In the genomic region with DNA sequence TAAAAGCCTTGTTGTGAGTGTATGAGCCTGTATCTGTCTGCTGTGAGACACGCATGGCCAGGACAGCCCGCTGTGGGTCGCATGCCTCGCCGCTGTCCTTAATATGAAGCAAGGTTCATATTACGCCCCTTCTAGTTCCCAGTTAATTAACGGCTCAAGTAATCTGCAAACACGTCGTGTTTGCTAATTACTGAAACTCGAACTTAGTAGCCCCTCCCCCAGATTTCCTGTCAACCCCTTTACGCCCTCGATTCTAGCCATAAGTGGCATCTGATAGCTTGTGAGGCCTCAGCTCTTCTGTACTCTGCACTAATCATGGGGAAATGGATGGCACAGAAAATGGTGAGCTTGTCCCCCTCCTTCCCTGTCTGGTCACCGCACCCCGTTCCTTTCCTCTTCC, we compare ENCODE assay signal across 15 cellular contexts.
A peak's percentile ranks its signal among the peaks of the same experiment; 100 is the strongest.
DNase-seq lines count a peak whose midpoint lies in the region; ATAC-seq and TF ChIP-seq lines count a peak whose summit lies in the region.
"Had no signal": no experiment of that assay in that cellular context is flagged by ENCODE, and none has a peak within 500 bp of the region (broad histone marks: within the 10 kb centered on the region; RNA-seq: fewer than 3 reads in every experiment).

No MANE protein-coding gene starts in this region.

- no peaks in the 10 kb centered on the region for H3K27me3 ChIP-seq in CD4-positive, CD25-positive, alpha-beta regulatory T cell (ENCODE audit: control insufficient read depth, insufficient read depth, low read length)
- H3K27me3 ChIP-seq in PC-3 (ENCODE audit: low read length) = no peaks in the 10 kb centered on the region
- no peaks in the 10 kb centered on the region for H3K27me3 ChIP-seq in thyroid gland

- H3K27ac ChIP-seq in CD4-positive, CD25-positive, alpha-beta regulatory T cell (ENCODE audit: insufficient read depth, low read length, poor library complexity, severe bottlenecking) = no peak overlapping the region
- H3K27ac ChIP-seq in PC-3 (ENCODE audit: low read length) (peak overlapping the region; percentile 90), mesodermal cell (ENCODE audit: low read depth, low read length, severe bottlenecking) (peak overlapping the region; percentile 13), thyroid gland (no peak overlapping the region)
- H3K27ac ChIP-seq: KMS-11 had no signal

- H3K4me1 ChIP-seq in CD4-positive, CD25-positive, alpha-beta regulatory T cell (ENCODE audit: control insufficient read depth, insufficient read depth, low read length, poor library complexity, severe bottlenecking) = no peaks in the 10 kb centered on the region
- peaks cover 39% of the 10 kb centered on the region for H3K4me1 ChIP-seq in PC-3 (ENCODE audit: insufficient read depth, low read length)
- peaks cover 10% of the 10 kb centered on the region for H3K4me1 ChIP-seq in mesodermal cell (ENCODE audit: control insufficient read depth, insufficient read depth, low read length, poor library complexity, severe bottlenecking)
- no peaks in the 10 kb centered on the region for H3K4me1 ChIP-seq in thyroid gland

- 76 to 90% methylated on average over 12 to 13 of the region's 14 CpGs for WGBS in mesodermal cell (ENCODE audit: insufficient coverage in 2 of 2), 2 experiments
- WGBS in thyroid gland, 2 donors = 83 to 84% methylated on average over 14 of the region's 14 CpGs

- H3K4me1 Mint-ChIP-seq in CD4-positive, CD25-positive, alpha-beta regulatory T cell = peaks cover 4 to 15% (median 6%) of the 10 kb centered on the region in 4 donors

- ATAC-seq in CD4-positive, CD25-positive, alpha-beta regulatory T cell (ENCODE audit: low read depth in 2 of 2) = no peak
- ATAC-seq in PC-3 (no peak), GM18873 (IDR thresholded peaks at IDR 0.05; ENCODE audit: low FRiP score, unreplicated experiment) (no peak)

- peak overlapping the region in 2 of 4 donors; percentile 26 to 37 for H3K4me3 Mint-ChIP-seq in CD4-positive, CD25-positive, alpha-beta regulatory T cell
- H3K4me3 Mint-ChIP-seq: activated naive CD4-positive, alpha-beta T cell treated with anti-CD3 and anti-CD28 coated beads for 36 hours had no signal

- H3K36me3 Mint-ChIP-seq in CD4-positive, CD25-positive, alpha-beta regulatory T cell = peaks cover 10% of the 10 kb centered on the region

- no peak for TF ChIP-seq CTCF in PC-3 (conservative IDR thresholded peaks at IDR 0.05; ENCODE audit: low read depth, low read length)
- TF ChIP-seq CTCF in thyroid gland (IDR thresholded peaks at IDR 0.05) = no peak

- DNase-seq in CD4-positive, CD25-positive, alpha-beta regulatory T cell = peak in 1 of 3 donors; percentile 37
- DNase-seq in NCI-H1436 treated with DMSO at 0.1 percent for 48 hours (lab: John Stamatoyannopoulos, UW) (peak; percentile 54), PC-3 (no peak), HuH-7.5 (ENCODE audit: low spot score) (no peak), NCI-H2227 (lab: John Stamatoyannopoulos, UW; ENCODE audit: unreplicated experiment) (no peak), thyroid gland (no peak)
- DNase-seq: activated CD8-positive, alpha-beta memory T cell treated with anti-CD3 and anti-CD28 coated beads for 24 hours; activated naive CD4-positive, alpha-beta T cell treated with anti-CD3 and anti-CD28 coated beads for 36 hours; caudate nucleus; hypothalamus; left ventricle myocardium inferior; trophoblast cell had no signal

- H3K27ac Mint-ChIP-seq in CD4-positive, CD25-positive, alpha-beta regulatory T cell = peak overlapping the region in 2 of 3 donors; percentile 2 to 27
- H3K27ac Mint-ChIP-seq: activated naive CD4-positive, alpha-beta T cell treated with anti-CD3 and anti-CD28 coated beads for 36 hours had no signal

- H3K36me3 ChIP-seq in CD4-positive, CD25-positive, alpha-beta regulatory T cell (ENCODE audit: control insufficient read depth, insufficient read depth, low read length) = no peaks in the 10 kb centered on the region
- H3K36me3 ChIP-seq in PC-3 (ENCODE audit: low read depth, low read length) (peaks cover 85% of the 10 kb centered on the region), mesodermal cell (ENCODE audit: control insufficient read depth, insufficient read depth, low read length) (peaks cover 94% of the 10 kb centered on the region), thyroid gland (peaks cover 29 to 34% of the 10 kb centered on the region in 2 donors)

- H3K9me3 Mint-ChIP-seq in CD4-positive, CD25-positive, alpha-beta regulatory T cell = no peaks in the 10 kb centered on the region
- H3K9me3 Mint-ChIP-seq: activated naive CD4-positive, alpha-beta T cell treated with anti-CD3 and anti-CD28 coated beads for 36 hours had no signal

- no peaks in the 10 kb centered on the region for H3K9me3 ChIP-seq in CD4-positive, CD25-positive, alpha-beta regulatory T cell (ENCODE audit: control insufficient read depth in 2 of 2, low read length in 2 of 2)
- H3K9me3 ChIP-seq in PC-3 (ENCODE audit: low read length) = no peaks in the 10 kb centered on the region
- H3K9me3 ChIP-seq in mesodermal cell (ENCODE audit: control insufficient read depth, low read length) = no peaks in the 10 kb centered on the region
- H3K9me3 ChIP-seq in thyroid gland = no peaks in the 10 kb centered on the region
- H3K9me3 ChIP-seq: left ventricle myocardium inferior had no signal

- H3K4me3 ChIP-seq in CD4-positive, CD25-positive, alpha-beta regulatory T cell (ENCODE audit: low read depth, low read length) = no peak overlapping the region
- H3K4me3 ChIP-seq in PC-3 (ENCODE audit: low read length) (no peak overlapping the region), mesodermal cell (ENCODE audit: extremely low read depth, insufficient read depth, low read length, poor library complexity, severe bottlenecking) (no peak overlapping the region), thyroid gland (replicated peaks in 1 of 3) (no peak overlapping the region)
- H3K4me3 ChIP-seq: left ventricle myocardium inferior had no signal

- H3K27me3 Mint-ChIP-seq in CD4-positive, CD25-positive, alpha-beta regulatory T cell = no peaks in the 10 kb centered on the region

- no peak overlapping the region for H3K4me2 ChIP-seq in PC-3 (ENCODE audit: low read length)
- H3K4me2 ChIP-seq: KMS-11 had no signal

- intact Hi-C loops in PC-3 (cut with micrococcal nuclease) (loop anchor here (1.0 to 5.0 kb wide), 2 partner anchors 58 to 118 kb away; partner anchors contain the start of gene OTULINL), thyroid gland (cut with DNase I) (no loop called here)

- no peak overlapping the region for H3K9ac ChIP-seq in PC-3 (ENCODE audit: low read length)
- H3K9ac ChIP-seq: KMS-11 had no signal

- H3K79me2 ChIP-seq in PC-3 (ENCODE audit: low read length) = peaks cover 3% of the 10 kb centered on the region; the same call in 1 of the 2 replicates

- no peaks in the 10 kb centered on the region for H3F3A ChIP-seq in PC-3 (ENCODE audit: low read length, unreplicated experiment)

- TF ChIP-seq POLR2A in thyroid gland (IDR thresholded peaks at IDR 0.05) = no peak

- CTCF ChIA-PET in PC-3 (lab: Charles Lee) = no interaction called here

- no peaks in the 10 kb centered on the region for H4K20me1 ChIP-seq in PC-3 (ENCODE audit: low read length)

- H2AFZ ChIP-seq in PC-3 (ENCODE audit: low read length) = no peak overlapping the region

- POLR2A ChIA-PET in PC-3 (lab: Charles Lee; ENCODE audit: unreplicated experiment) = interaction anchor here (0.7 kb wide), 1 partner anchor 10 kb away, joined by 5 read pairs; no protein-coding TSS in a partner anchor

- H3K9me2 ChIP-seq in PC-3 (replicated peaks; ENCODE audit: low read length) = no peaks in the 10 kb centered on the region

- BruUV-seq in PC-3 (replicated peaks; lab: Mats Ljungman, UMichigan) = no TSS peak

Comparison
In these comparisons a context has a peak if more than half of its experiments do, and no peak if none do; other contexts are left out.
1. H3K27ac ChIP-seq: peak in PC-3 (single experiment) and mesodermal cell (single experiment); none in CD4-positive, CD25-positive, alpha-beta regulatory T cell (single experiment) and thyroid gland (0 of 3).